12 cellular contexts compared by ENCODE assay signal in the genomic region with DNA sequence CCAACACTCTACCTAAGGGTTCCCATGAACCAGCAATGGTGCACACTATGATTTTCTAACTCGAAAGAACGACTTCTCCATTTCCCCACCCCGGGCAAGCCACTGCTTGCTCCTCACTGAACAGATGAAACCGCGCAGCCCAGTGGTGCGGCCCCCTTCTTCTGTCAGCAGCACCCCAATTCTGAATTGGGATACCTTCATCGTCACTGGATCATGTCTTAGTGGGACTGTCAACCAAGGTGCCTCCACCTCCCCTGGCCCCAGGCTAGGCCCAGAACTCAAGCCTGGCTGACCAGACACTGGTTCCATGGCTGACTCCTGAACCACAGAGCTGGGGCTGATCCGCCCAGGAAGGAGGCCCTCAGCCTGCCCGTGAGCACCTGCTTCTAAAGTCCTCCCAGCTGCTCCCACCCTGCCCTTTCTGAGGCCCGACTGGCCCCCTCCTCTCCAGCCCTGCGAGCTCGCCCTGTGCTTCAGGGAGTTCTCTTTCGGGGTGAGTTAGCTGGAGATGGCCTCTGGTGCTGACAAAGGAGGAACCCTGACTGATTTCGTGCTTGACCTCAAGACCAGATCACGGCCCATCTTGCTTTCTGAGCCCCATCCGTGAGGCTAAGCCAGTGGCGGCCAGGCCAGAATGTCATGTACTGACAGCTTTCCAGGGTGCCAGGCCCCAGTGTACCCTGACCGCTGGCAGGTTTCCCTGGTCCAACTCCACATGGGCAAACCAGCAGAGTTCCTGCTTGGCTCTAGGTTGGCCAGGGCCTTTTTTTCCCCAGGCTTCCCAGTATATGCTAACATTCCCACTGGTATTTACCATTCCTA. TPM values are rescaled to one million over a fixed set of nuclear protein-coding genes. Genes with fewer than 3 reads are reported as not detected.
DNase-seq lines count a peak whose midpoint lies in the region; ATAC-seq and TF ChIP-seq lines count a peak whose summit lies in the region.
"Had no signal": no experiment of that assay in that cellular context is flagged by ENCODE, and none has a peak within 500 bp of the region (broad histone marks: within the 10 kb centered on the region; RNA-seq: fewer than 3 reads in every experiment).

No MANE protein-coding gene starts in this region.

- ATAC-seq in left lung, result no peak
- no peak for ATAC-seq in stimulated activated naive B cell treated with anti-CD40 and anti-IgM and Interleukin-4, amounts not matched to agents 10 μg/mL and 1 μg/mL and 100 μg/mL, for 72 hours (replicated peaks)
- ATAC-seq in GM21619 (IDR thresholded peaks at IDR 0.05; ENCODE audit: unreplicated experiment), result no peak
- ATAC-seq: HCT116, PC-3 had no signal

- H3K9me3 Mint-ChIP-seq in activated naive CD8-positive, alpha-beta T cell (ENCODE audit: low read depth), result no peaks in the 10 kb centered on the region
- no peaks in the 10 kb centered on the region for H3K9me3 Mint-ChIP-seq in stimulated activated naive B cell treated with anti-CD40 and anti-IgM and Interleukin-4, amounts not matched to agents 10 μg/mL and 1 μg/mL and 100 μg/mL, for 72 hours

- no peaks in the 10 kb centered on the region for H3K9me3 ChIP-seq in left lung

- no peaks in the 10 kb centered on the region for H3K27me3 Mint-ChIP-seq in activated naive CD8-positive, alpha-beta T cell
- no peaks in the 10 kb centered on the region for H3K27me3 Mint-ChIP-seq in stimulated activated naive B cell treated with anti-CD40 and anti-IgM and Interleukin-4, amounts not matched to agents 10 μg/mL and 1 μg/mL and 100 μg/mL, for 72 hours

- no peak overlapping the region for H3K4me3 ChIP-seq in left lung

- intact Hi-C loops in left lung (cut with DNase I), result no loop called here

- H3K4me3 Mint-ChIP-seq in activated naive CD8-positive, alpha-beta T cell, result no peak overlapping the region
- H3K4me3 Mint-ChIP-seq in stimulated activated naive B cell treated with anti-CD40 and anti-IgM and Interleukin-4, amounts not matched to agents 10 μg/mL and 1 μg/mL and 100 μg/mL, for 72 hours, result peak overlapping the region; percentile 61 to 79

- H3K4me1 ChIP-seq in left lung, result peaks cover 42 to 85% of the 10 kb centered on the region in 2 donors

- DNase-seq in NOMO-1 (lab: John Stamatoyannopoulos, UW; ENCODE audit: unreplicated experiment in 2 of 2) (peak; percentile 16 to 32), NOMO-1 treated with dmso at 0.1 percent for 144 hours (lab: John Stamatoyannopoulos, UW; ENCODE audit: unreplicated experiment) (no peak), left lung (no peak), kidney tubule cell (ENCODE audit: low spot score) (no peak), iPS-NIHi11 (ENCODE audit: low spot score) (no peak)
- DNase-seq in stimulated activated naive B cell treated with anti-CD40 and anti-IgM and Interleukin-4, amounts not matched to agents 10 μg/mL and 1 μg/mL and 100 μg/mL, for 72 hours, result no peak
- DNase-seq: NCI-H1092, PC-3 had no signal

- H3K4me1 Mint-ChIP-seq in activated naive CD8-positive, alpha-beta T cell (ENCODE audit: low read depth), result peaks cover 94% of the 10 kb centered on the region
- peaks cover 88 to 100% of the 10 kb centered on the region in 2 donors for H3K4me1 Mint-ChIP-seq in stimulated activated naive B cell treated with anti-CD40 and anti-IgM and Interleukin-4, amounts not matched to agents 10 μg/mL and 1 μg/mL and 100 μg/mL, for 72 hours

- peaks cover 16% of the 10 kb centered on the region for H3K36me3 Mint-ChIP-seq in activated naive CD8-positive, alpha-beta T cell
- peaks cover 27 to 56% of the 10 kb centered on the region in 2 donors for H3K36me3 Mint-ChIP-seq in stimulated activated naive B cell treated with anti-CD40 and anti-IgM and Interleukin-4, amounts not matched to agents 10 μg/mL and 1 μg/mL and 100 μg/mL, for 72 hours

- no peak for TF ChIP-seq CTCF in left lung (IDR thresholded peaks at IDR 0.05)

- peaks cover 0 to 26% of the 10 kb centered on the region in 2 donors for H3K36me3 ChIP-seq in left lung

- H3K27me3 ChIP-seq in left lung, result no peaks in the 10 kb centered on the region

- peak overlapping the region; percentile 58 for H3K27ac Mint-ChIP-seq in activated naive CD8-positive, alpha-beta T cell
- peak overlapping the region; percentile 98 for H3K27ac Mint-ChIP-seq in stimulated activated naive B cell treated with anti-CD40 and anti-IgM and Interleukin-4, amounts not matched to agents 10 μg/mL and 1 μg/mL and 100 μg/mL, for 72 hours

- H3K27ac ChIP-seq in left lung, result peak overlapping the region; percentile 85 to 90
- H3K27ac ChIP-seq: 22Rv1 had no signal

RNA-seq across cellular contexts. Expression of a gene that starts 44.5 kb away (rescaled TPM):
- total RNA-seq in left lung, result 10 to 100 TPM; 26.6 to 34.6 TPM

Comparison
In these comparisons a context has a peak if more than half of its experiments do, and no peak if none do; other contexts are left out.
1. DNase-seq: peak in NOMO-1 (2 of 2); none in NOMO-1 treated with dmso at 0.1 percent for 144 hours (single experiment), left lung (0 of 2), stimulated activated naive B cell treated with anti-CD40 and anti-IgM and Interleukin-4, amounts not matched to agents 10 μg/mL and 1 μg/mL and 100 μg/mL, for 72 hours (single experiment), kidney tubule cell (single experiment) and iPS-NIHi11 (single experiment).